28 cellular contexts compared by ENCODE assay signal in the genomic region with DNA sequence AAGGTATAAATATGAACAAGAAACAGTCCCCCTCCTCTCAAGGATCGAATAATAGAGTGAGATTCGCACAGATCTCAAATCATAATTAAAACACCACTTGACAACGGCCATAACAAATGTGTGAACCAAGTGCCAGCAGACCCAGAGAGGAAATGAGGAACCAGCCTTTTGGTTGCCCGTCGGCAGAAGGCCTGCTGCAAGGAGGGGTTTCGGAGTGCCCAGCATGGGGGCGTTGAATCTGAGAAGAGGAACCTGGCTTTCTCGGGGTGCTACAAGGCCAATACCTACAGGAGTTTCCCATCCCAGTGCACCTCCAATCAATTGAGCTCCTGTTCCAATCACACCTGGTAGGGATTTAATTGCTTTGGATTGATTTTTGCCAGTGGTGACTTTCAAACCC.
"Had no signal": no experiment of that assay in that cellular context is flagged by ENCODE, and none has a peak within 500 bp of the region (broad histone marks: within the 10 kb centered on the region; RNA-seq: fewer than 3 reads in every experiment).

No MANE protein-coding gene starts in this region.

- H3K9me3 ChIP-seq: left lung, lower lobe of right lung, neutrophil, psoas muscle, right lobe of liver, tibial nerve, vagina had no signal

- H3K4me1 Mint-ChIP-seq: immature natural killer cell; naive thymus-derived CD8-positive, alpha-beta T cell; nephron; stimulated activated memory B cell treated with anti-CD40 and anti-IgM and Interleukin-4, amounts not matched to agents 10 μg/mL and 1 μg/mL and 100 μg/mL, for 72 hours; stimulated activated naive CD8-positive, alpha-beta T cell treated with anti-CD3 and anti-CD28 coated beads, Interleukin-15, amount 100 ng/mL, for 72 hours had no signal

- H3K9me3 Mint-ChIP-seq: immature natural killer cell; naive thymus-derived CD8-positive, alpha-beta T cell; nephron; neural progenitor cell; stimulated activated memory B cell treated with anti-CD40 and anti-IgM and Interleukin-4, amounts not matched to agents 10 μg/mL and 1 μg/mL and 100 μg/mL, for 72 hours; stimulated activated naive CD8-positive, alpha-beta T cell treated with anti-CD3 and anti-CD28 coated beads, Interleukin-15, amount 100 ng/mL, for 72 hours; type B pancreatic cell had no signal

- H3K4me1 ChIP-seq: left lung, lower lobe of right lung, parathyroid adenoma, psoas muscle, right lobe of liver, tibial nerve, vagina had no signal

- H3K27me3 Mint-ChIP-seq: type B pancreatic cell had no signal

- H3K27ac Mint-ChIP-seq: immature natural killer cell; naive thymus-derived CD8-positive, alpha-beta T cell; nephron; neural progenitor cell; stimulated activated memory B cell treated with anti-CD40 and anti-IgM and Interleukin-4, amounts not matched to agents 10 μg/mL and 1 μg/mL and 100 μg/mL, for 72 hours; stimulated activated naive CD8-positive, alpha-beta T cell treated with anti-CD3 and anti-CD28 coated beads, Interleukin-15, amount 100 ng/mL, for 72 hours; type B pancreatic cell had no signal

- H3K4me3 ChIP-seq: left lung, lower lobe of right lung, neural progenitor cell, psoas muscle, right lobe of liver, smooth muscle cell, tibial nerve, vagina had no signal

- H3K4me3 Mint-ChIP-seq: immature natural killer cell; naive thymus-derived CD8-positive, alpha-beta T cell; nephron; neural progenitor cell; stimulated activated memory B cell treated with anti-CD40 and anti-IgM and Interleukin-4, amounts not matched to agents 10 μg/mL and 1 μg/mL and 100 μg/mL, for 72 hours; stimulated activated naive CD8-positive, alpha-beta T cell treated with anti-CD3 and anti-CD28 coated beads, Interleukin-15, amount 100 ng/mL, for 72 hours; type B pancreatic cell had no signal

- H3K36me3 Mint-ChIP-seq: immature natural killer cell; naive thymus-derived CD8-positive, alpha-beta T cell; neural progenitor cell; stimulated activated memory B cell treated with anti-CD40 and anti-IgM and Interleukin-4, amounts not matched to agents 10 μg/mL and 1 μg/mL and 100 μg/mL, for 72 hours; type B pancreatic cell had no signal

- H3K36me3 ChIP-seq: left lung, lower lobe of right lung, neural progenitor cell, neutrophil, right lobe of liver, tibial nerve, vagina had no signal

- DNase-seq: hypothalamus; immature natural killer cell; kidney; left colon; left lung; lower lobe of right lung; mammary epithelial cell; mesenchymal stem cell; naive thymus-derived CD8-positive, alpha-beta T cell; occipital lobe; psoas muscle; right lobe of liver; stimulated activated CD4-positive, alpha-beta T cell treated with anti-CD3 and anti-CD28 coated beads, Interleukin-1b, Interleukin-23, amount 100 ng/mL, for 48 hours; stimulated activated CD4-positive, alpha-beta T cell treated with anti-CD3 and anti-CD28 coated beads, Interleukin-2, amount 100 ng/mL, for 48 hours; stimulated activated CD4-positive, alpha-beta T cell treated with anti-CD3 and anti-CD28 coated beads, Interleukin-4, amount 100 ng/mL, for 4 hours; stimulated activated CD8-positive, alpha-beta memory T cell treated with anti-CD3 and anti-CD28 coated beads, Interleukin-4, amount 100 ng/mL, for 48 hours; stimulated activated naive CD4-positive, alpha-beta T cell treated with Interleukin-2 at 50 U/mL for 16 hours; stimulated activated naive CD8-positive, alpha-beta T cell treated with anti-CD3 and anti-CD28 coated beads, Interleukin-15, amount 100 ng/mL, for 72 hours; substantia nigra had no signal

- ATAC-seq: left colon; left lung; lower lobe of right lung; naive thymus-derived CD8-positive, alpha-beta T cell; psoas muscle; right lobe of liver; stimulated activated memory B cell treated with anti-CD40 and anti-IgM and Interleukin-4, amounts not matched to agents 10 μg/mL and 1 μg/mL and 100 μg/mL, for 72 hours; stimulated activated naive CD8-positive, alpha-beta T cell treated with anti-CD3 and anti-CD28 coated beads, Interleukin-15, amount 100 ng/mL, for 72 hours had no signal

- H3K27ac ChIP-seq: left lung, lower lobe of right lung, neural progenitor cell, neutrophil, parathyroid adenoma, psoas muscle, right lobe of liver, tibial nerve, vagina had no signal

- H3K27me3 ChIP-seq: left lung, neural progenitor cell, neutrophil, right lobe of liver, tibial nerve, vagina had no signal
